Comparison of ENCODE assay signal across 1 cellular context in the genomic region with DNA sequence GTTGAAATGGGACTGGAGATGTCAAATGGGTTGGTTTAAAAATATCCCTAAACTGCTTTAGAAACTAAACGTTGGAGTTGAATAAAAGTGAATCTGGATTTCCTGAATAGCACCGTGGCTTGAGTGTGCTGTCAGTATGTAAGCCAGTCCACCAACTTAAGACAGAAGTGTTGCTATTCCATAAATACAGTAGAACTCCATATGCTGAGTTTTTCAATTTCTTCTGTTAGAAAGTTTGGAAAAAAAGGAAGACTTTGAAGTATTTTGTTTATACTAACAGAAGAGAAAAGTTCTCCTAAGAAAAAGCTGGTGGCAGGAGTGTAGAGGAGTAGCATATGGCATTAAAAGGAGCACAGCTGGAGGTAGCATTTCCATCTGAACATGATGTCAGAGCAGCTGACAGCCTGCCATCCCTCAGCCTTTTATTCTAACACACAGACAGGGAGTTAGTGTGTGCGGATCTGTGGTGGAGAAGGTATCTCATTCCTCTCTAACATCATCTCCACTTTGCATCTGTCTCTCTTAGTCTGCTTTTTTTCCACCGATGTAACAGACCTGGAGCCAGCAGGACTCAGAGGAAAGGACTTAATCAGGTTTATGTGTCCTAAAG.
TF ChIP-seq lines count a peak whose summit lies in the region.

A gene (plus strand): TSS at position 449 of the 610 bp plus-strand sequence. CDS start 149 bp downstream, at position 598.

TF ChIP-seq in HEK293, 187 proteins besides CTCF, POLR2A, EP300 and RAD21 (continued from another document):
- TF ChIP-seq, protein P1, sequence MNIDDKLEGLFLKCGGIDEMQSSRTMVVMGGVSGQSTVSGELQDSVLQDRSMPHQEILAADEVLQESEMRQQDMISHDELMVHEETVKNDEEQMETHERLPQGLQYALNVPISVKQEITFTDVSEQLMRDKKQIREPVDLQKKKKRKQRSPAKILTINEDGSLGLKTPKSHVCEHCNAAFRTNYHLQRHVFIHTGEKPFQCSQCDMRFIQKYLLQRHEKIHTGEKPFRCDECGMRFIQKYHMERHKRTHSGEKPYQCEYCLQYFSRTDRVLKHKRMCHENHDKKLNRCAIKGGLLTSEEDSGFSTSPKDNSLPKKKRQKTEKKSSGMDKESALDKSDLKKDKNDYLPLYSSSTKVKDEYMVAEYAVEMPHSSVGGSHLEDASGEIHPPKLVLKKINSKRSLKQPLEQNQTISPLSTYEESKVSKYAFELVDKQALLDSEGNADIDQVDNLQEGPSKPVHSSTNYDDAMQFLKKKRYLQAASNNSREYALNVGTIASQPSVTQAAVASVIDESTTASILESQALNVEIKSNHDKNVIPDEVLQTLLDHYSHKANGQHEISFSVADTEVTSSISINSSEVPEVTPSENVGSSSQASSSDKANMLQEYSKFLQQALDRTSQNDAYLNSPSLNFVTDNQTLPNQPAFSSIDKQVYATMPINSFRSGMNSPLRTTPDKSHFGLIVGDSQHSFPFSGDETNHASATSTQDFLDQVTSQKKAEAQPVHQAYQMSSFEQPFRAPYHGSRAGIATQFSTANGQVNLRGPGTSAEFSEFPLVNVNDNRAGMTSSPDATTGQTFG (tag by site-specific recombination; IDR thresholded peaks at IDR 0.05; ENCODE audit: borderline replicate concordance): no peak
- no peak for TF ChIP-seq ZNF214 (tag by site-specific recombination; IDR thresholded peaks at IDR 0.05; ENCODE audit: borderline replicate concordance)
- TF ChIP-seq, protein P2, sequence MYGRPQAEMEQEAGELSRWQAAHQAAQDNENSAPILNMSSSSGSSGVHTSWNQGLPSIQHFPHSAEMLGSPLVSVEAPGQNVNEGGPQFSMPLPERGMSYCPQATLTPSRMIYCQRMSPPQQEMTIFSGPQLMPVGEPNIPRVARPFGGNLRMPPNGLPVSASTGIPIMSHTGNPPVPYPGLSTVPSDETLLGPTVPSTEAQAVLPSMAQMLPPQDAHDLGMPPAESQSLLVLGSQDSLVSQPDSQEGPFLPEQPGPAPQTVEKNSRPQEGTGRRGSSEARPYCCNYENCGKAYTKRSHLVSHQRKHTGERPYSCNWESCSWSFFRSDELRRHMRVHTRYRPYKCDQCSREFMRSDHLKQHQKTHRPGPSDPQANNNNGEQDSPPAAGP (tag by site-specific recombination; IDR thresholded peaks at IDR 0.05): no peak
- TF ChIP-seq, protein P3, sequence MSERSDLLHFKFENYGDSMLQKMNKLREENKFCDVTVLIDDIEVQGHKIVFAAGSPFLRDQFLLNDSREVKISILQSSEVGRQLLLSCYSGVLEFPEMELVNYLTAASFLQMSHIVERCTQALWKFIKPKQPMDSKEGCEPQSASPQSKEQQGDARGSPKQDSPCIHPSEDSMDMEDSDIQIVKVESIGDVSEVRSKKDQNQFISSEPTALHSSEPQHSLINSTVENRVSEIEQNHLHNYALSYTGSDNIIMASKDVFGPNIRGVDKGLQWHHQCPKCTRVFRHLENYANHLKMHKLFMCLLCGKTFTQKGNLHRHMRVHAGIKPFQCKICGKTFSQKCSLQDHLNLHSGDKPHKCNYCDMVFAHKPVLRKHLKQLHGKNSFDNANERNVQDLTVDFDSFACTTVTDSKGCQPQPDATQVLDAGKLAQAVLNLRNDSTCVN (tag by site-specific recombination; optimal IDR thresholded peaks at IDR 0.05): no peak
- TF ChIP-seq ZSCAN16 (tag by site-specific recombination; IDR thresholded peaks at IDR 0.05): no peak
- TF ChIP-seq, protein P4, sequence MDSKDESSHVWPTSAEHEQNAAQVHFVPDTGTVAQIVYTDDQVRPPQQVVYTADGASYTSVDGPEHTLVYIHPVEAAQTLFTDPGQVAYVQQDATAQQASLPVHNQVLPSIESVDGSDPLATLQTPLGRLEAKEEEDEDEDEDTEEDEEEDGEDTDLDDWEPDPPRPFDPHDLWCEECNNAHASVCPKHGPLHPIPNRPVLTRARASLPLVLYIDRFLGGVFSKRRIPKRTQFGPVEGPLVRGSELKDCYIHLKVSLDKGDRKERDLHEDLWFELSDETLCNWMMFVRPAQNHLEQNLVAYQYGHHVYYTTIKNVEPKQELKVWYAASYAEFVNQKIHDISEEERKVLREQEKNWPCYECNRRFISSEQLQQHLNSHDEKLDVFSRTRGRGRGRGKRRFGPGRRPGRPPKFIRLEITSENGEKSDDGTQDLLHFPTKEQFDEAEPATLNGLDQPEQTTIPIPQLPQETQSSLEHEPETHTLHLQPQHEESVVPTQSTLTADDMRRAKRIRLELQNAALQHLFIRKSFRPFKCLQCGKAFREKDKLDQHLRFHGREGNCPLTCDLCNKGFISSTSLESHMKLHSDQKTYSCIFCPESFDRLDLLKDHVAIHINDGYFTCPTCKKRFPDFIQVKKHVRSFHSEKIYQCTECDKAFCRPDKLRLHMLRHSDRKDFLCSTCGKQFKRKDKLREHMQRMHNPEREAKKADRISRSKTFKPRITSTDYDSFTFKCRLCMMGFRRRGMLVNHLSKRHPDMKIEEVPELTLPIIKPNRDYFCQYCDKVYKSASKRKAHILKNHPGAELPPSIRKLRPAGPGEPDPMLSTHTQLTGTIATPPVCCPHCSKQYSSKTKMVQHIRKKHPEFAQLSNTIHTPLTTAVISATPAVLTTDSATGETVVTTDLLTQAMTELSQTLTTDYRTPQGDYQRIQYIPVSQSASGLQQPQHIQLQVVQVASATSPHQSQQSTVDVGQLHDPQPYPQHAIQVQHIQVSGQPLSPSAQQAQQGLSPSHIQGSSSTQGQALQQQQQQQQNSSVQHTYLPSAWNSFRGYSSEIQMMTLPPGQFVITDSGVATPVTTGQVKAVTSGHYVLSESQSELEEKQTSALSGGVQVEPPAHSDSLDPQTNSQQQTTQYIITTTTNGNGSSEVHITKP (tag by site-specific recombination; IDR thresholded peaks at IDR 0.05): 0 out of 2 replicates have a peak, but pooled peaks have one; percentile 11
- no peak for TF ChIP-seq REPIN1 (tag by site-specific recombination; IDR thresholded peaks at IDR 0.05; ENCODE audit: low read depth)
- peak; percentile 72 for TF ChIP-seq OSR2 (tag by site-specific recombination; IDR thresholded peaks at IDR 0.05)
- no peak for TF ChIP-seq ZNF610 (tag by site-specific recombination; IDR thresholded peaks at IDR 0.05; ENCODE audit: borderline replicate concordance)
- TF ChIP-seq, protein P5, sequence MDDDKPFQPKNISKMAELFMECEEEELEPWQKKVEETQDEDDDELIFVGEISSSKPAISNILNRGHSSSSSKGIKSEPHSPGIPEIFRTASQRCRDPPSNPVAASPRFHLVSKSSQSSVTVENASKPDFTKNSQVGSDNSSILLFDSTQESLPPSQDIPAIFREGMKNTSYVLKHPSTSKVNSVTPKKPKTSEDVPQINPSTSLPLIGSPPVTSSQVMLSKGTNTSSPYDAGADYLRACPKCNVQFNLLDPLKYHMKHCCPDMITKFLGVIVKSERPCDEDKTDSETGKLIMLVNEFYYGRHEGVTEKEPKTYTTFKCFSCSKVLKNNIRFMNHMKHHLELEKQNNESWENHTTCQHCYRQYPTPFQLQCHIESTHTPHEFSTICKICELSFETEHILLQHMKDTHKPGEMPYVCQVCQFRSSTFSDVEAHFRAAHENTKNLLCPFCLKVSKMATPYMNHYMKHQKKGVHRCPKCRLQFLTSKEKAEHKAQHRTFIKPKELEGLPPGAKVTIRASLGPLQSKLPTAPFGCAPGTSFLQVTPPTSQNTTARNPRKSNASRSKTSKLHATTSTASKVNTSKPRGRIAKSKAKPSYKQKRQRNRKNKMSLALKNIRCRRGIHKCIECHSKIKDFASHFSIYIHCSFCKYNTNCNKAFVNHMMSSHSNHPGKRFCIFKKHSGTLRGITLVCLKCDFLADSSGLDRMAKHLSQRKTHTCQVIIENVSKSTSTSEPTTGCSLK (tag by site-specific recombination; IDR thresholded peaks at IDR 0.05): no peak
- TF ChIP-seq FEZF1 (tag by site-specific recombination; IDR thresholded peaks at IDR 0.05): peak; percentile 89
- TF ChIP-seq WT1 (tag by site-specific recombination; IDR thresholded peaks at IDR 0.05): peak; percentile 72; the same call in 1 of the 2 replicates
- TF ChIP-seq, protein P6, sequence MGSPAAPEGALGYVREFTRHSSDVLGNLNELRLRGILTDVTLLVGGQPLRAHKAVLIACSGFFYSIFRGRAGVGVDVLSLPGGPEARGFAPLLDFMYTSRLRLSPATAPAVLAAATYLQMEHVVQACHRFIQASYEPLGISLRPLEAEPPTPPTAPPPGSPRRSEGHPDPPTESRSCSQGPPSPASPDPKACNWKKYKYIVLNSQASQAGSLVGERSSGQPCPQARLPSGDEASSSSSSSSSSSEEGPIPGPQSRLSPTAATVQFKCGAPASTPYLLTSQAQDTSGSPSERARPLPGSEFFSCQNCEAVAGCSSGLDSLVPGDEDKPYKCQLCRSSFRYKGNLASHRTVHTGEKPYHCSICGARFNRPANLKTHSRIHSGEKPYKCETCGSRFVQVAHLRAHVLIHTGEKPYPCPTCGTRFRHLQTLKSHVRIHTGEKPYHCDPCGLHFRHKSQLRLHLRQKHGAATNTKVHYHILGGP (tag by site-specific recombination; IDR thresholded peaks at IDR 0.05): no peak
- no peak for TF ChIP-seq SALL2 (tag by site-specific recombination; IDR thresholded peaks at IDR 0.05; ENCODE audit: borderline replicate concordance)
- TF ChIP-seq ZNF664 (tag by site-specific recombination; IDR thresholded peaks at IDR 0.05): no peak
- no peak for TF ChIP-seq ZNF777 (tag by site-specific recombination; IDR thresholded peaks at IDR 0.05; ENCODE audit: borderline replicate concordance)
- TF ChIP-seq ZNF140 (tag by site-specific recombination; IDR thresholded peaks at IDR 0.05): no peak
- no peak for TF ChIP-seq ZNF248 (tag by site-specific recombination; IDR thresholded peaks at IDR 0.05)
- no peak for TF ChIP-seq TRIM28 (IDR thresholded peaks at IDR 0.05; ENCODE audit: borderline replicate concordance, low read length)
- TF ChIP-seq ZNF529 (tag by site-specific recombination; IDR thresholded peaks at IDR 0.05; ENCODE audit: insufficient replicate concordance): no peak
- no peak for TF ChIP-seq YY2 (tag by site-specific recombination; IDR thresholded peaks at IDR 0.05)
- no peak for TF ChIP-seq HOXA7 (CRISPR knock-in tag; IDR thresholded peaks at IDR 0.05; ENCODE audit: borderline replicate concordance)
- no peak for TF ChIP-seq ZNF391 (tag by site-specific recombination; IDR thresholded peaks at IDR 0.05; ENCODE audit: borderline replicate concordance, low read depth)
- TF ChIP-seq ZNF335 (tag by site-specific recombination; conservative IDR thresholded peaks at IDR 0.05): peak; percentile 41
- TF ChIP-seq ZNF670 (tag by site-specific recombination; IDR thresholded peaks at IDR 0.05; ENCODE audit: low read depth): no peak
- no peak for TF ChIP-seq ZNF121 (tag by site-specific recombination; IDR thresholded peaks at IDR 0.05)
- no peak for TF ChIP-seq ZFP37 (tag by site-specific recombination; IDR thresholded peaks at IDR 0.05)
- TF ChIP-seq, protein P7, sequence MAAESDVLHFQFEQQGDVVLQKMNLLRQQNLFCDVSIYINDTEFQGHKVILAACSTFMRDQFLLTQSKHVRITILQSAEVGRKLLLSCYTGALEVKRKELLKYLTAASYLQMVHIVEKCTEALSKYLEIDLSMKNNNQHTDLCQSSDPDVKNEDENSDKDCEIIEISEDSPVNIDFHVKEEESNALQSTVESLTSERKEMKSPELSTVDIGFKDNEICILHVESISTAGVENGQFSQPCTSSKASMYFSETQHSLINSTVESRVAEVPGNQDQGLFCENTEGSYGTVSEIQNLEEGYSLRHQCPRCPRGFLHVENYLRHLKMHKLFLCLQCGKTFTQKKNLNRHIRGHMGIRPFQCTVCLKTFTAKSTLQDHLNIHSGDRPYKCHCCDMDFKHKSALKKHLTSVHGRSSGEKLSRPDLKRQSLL (tag by site-specific recombination; IDR thresholded peaks at IDR 0.05): no peak
- TF ChIP-seq SP2 (tag by site-specific recombination; IDR thresholded peaks at IDR 0.05): no peak
- no peak for TF ChIP-seq GLI2 (tag by site-specific recombination; IDR thresholded peaks at IDR 0.05; ENCODE audit: borderline replicate concordance, low read depth)
- TF ChIP-seq PRDM1 (tag by site-specific recombination; IDR thresholded peaks at IDR 0.05): peak; percentile 94
